ENCODE assay signal across 7 cellular contexts in genomic region chr7:33807779-33808482, GRCh38.
A peak's percentile ranks its signal among the peaks of the same experiment; 100 is the strongest.
DNase-seq lines count a peak whose midpoint lies in the region; ATAC-seq, FAIRE-seq and TF ChIP-seq lines count a peak whose summit lies in the region.

No MANE protein-coding gene starts in this region.

- no peak overlapping the region for H3K9ac ChIP-seq in K562 (ENCODE audit: insufficient read depth in 1 of 2, low read depth in 2 of 2, low read length in 2 of 2)
- H3K9ac ChIP-seq in neural cell (ENCODE audit: low read length), result no peak overlapping the region

- peak; percentile 60 for TF ChIP-seq CTCF in GM12865 (IDR thresholded peaks at IDR 0.05; ENCODE audit: insufficient read depth, low read depth, low read length, missing control alignments)
- peak; percentile 64 to 88 (median 69) for TF ChIP-seq CTCF in K562 (IDR thresholded peaks at IDR 0.05 in 2 of 3, conservative IDR thresholded peaks at IDR 0.05 in 1 of 3; ENCODE audit: insufficient read depth in 2 of 3, low read depth in 1 of 3, low read length in 3 of 3)
- TF ChIP-seq CTCF in neural cell (IDR thresholded peaks at IDR 0.05; ENCODE audit: poor library complexity, severe bottlenecking), result peak; percentile 30

- POLR2A ChIA-PET in K562 (lab: Yijun Ruan, JAX), result interaction anchor here (1.0 kb wide), 1 partner anchor 25 kb away, joined by 3 read pairs; no protein-coding TSS in a partner anchor

- H3K4me1 ChIP-seq in K562 (replicated peaks in 1 of 2; ENCODE audit: control insufficient read depth in 2 of 2, insufficient read depth in 2 of 2, low read length in 2 of 2), result no peaks in the 10 kb centered on the region

- peak; percentile 86 for ATAC-seq in K562
- ATAC-seq in HG02588 (IDR thresholded peaks at IDR 0.05; ENCODE audit: unreplicated experiment), result no peak

- in situ Hi-C loops in K562 (cut with MboI), result no loop called here

- 0 out of 2 replicates have a peak, but pooled peaks cover 3% of the 10 kb centered on the region for H4K20me1 ChIP-seq in K562 (replicated peaks; ENCODE audit: control insufficient read depth, insufficient read depth, low read length)
- H4K20me1 ChIP-seq in neural cell (ENCODE audit: insufficient read depth), result no peaks in the 10 kb centered on the region

- H3K4me2 ChIP-seq in K562 (ENCODE audit: insufficient read depth, low read length) (no peak overlapping the region), neural cell (ENCODE audit: low read length) (no peak overlapping the region)

- WGBS in K562 (ENCODE audit: insufficient coverage, low coverage, missing lambda C conversion rate), result under 1% methylated on average over 10 of the region's 10 CpGs

- H2AFZ ChIP-seq in K562 (ENCODE audit: low read depth, low read length) (no peak overlapping the region), neural cell (ENCODE audit: low read depth, low read length) (no peak overlapping the region)

- no peaks in the 10 kb centered on the region for H3K9me1 ChIP-seq in K562 (ENCODE audit: control insufficient read depth, insufficient read depth, low read length)

- BruUV-seq in K562 (replicated peaks; lab: Mats Ljungman, UMichigan), result no TSS peak

- H3K27ac ChIP-seq in K562 (ENCODE audit: extremely low read depth, low read depth, low read length) (no peak overlapping the region), neural cell (ENCODE audit: low read length) (no peak overlapping the region)

- DNase-seq in GM12865 (ENCODE audit: low read depth) (peak; percentile 29), HS-27A (ENCODE audit: low read depth) (peak; percentile 71), K562 (ENCODE audit: extremely low read depth in 1 of 4, low spot score in 3 of 4) (peak; percentile 22 to 35 (median 26)), activated gamma-delta T cell (lab: John Stamatoyannopoulos, UW) (no peak)
- DNase-seq in stimulated activated naive CD4-positive, alpha-beta T cell (lab: John Stamatoyannopoulos, UW), result no peak

- no peaks in the 10 kb centered on the region for H3K79me2 ChIP-seq in K562 (ENCODE audit: control insufficient read depth, insufficient read depth, low read length)
- no peaks in the 10 kb centered on the region for H3K79me2 ChIP-seq in neural cell (replicated peaks; ENCODE audit: insufficient read depth, low read length)

- TF ChIP-seq EP300 in K562 (IDR thresholded peaks at IDR 0.05; ENCODE audit: low read length) (no peak), neural cell (conservative IDR thresholded peaks at IDR 0.05; ENCODE audit: poor library complexity, severe bottlenecking) (no peak)

- no peaks in the 10 kb centered on the region for H3F3A ChIP-seq in neural cell (ENCODE audit: insufficient read depth, low read length, poor library complexity, severe bottlenecking)

- CTCF ChIA-PET in K562 (lab: Yijun Ruan, JAX; ENCODE audit: low intra/inter-chr PET ratio), result no interaction called here

- TF ChIP-seq RAD21 in K562 (CRISPR knock-in tag; conservative IDR thresholded peaks at IDR 0.05 in 1 of 2, IDR thresholded peaks at IDR 0.05 in 1 of 2) (peak in 1 of 2 experiments; percentile 41; a peak in 2 of 4 replicates), neural cell (conservative IDR thresholded peaks at IDR 0.05) (no peak)

- intact Hi-C loops in K562 (cut with micrococcal nuclease), result loop anchor here (5.0 kb wide), 1 partner anchor 51 kb away; no protein-coding TSS in a partner anchor

- H3K27me3 ChIP-seq in K562 (ENCODE audit: control insufficient read depth in 2 of 2, insufficient read depth in 2 of 2, low read length in 2 of 2) (no peaks in the 10 kb centered on the region), neural cell (ENCODE audit: insufficient read depth, low read depth, low read length) (no peaks in the 10 kb centered on the region)

- H3K4me3 ChIP-seq in GM12865 (ENCODE audit: low read depth, low read length) (no peak overlapping the region), K562 (no peak overlapping the region), neural cell (ENCODE audit: low read length) (no peak overlapping the region)

- FAIRE-seq in K562 (lab: Jason Lieb, UNC), result no peak

- no peak for TF ChIP-seq POLR2A in K562 (conservative IDR thresholded peaks at IDR 0.05)

- H3K36me3 ChIP-seq in K562 (ENCODE audit: control insufficient read depth, insufficient read depth, low read length), result no peaks in the 10 kb centered on the region
- no peaks in the 10 kb centered on the region for H3K36me3 ChIP-seq in neural cell (ENCODE audit: insufficient read depth, low read length)

- no peaks in the 10 kb centered on the region for H3K9me2 ChIP-seq in neural cell (ENCODE audit: insufficient read depth, low read length)

- H3K9me3 ChIP-seq in K562 (replicated peaks; ENCODE audit: control insufficient read depth, insufficient read depth, low read depth, low read length), result no peaks in the 10 kb centered on the region
- H3K9me3 ChIP-seq in neural cell (ENCODE audit: low read length), result no peaks in the 10 kb centered on the region

TF ChIP-seq in K562, 482 proteins besides CTCF, POLR2A, EP300 and RAD21 (continues in another document):
- peak; percentile 79 for TF ChIP-seq RFX1 (IDR thresholded peaks at IDR 0.05)
- no peak for TF ChIP-seq ZNF778 (CRISPR knock-in tag; IDR thresholded peaks at IDR 0.05)
- 0 out of 2 replicates have a peak, but pooled peaks have one; percentile 17 for TF ChIP-seq SMC3 (conservative IDR thresholded peaks at IDR 0.05; ENCODE audit: insufficient read depth, low read depth, low read length)
- peak; percentile 38 for TF ChIP-seq CTCFL (IDR thresholded peaks at IDR 0.05; ENCODE audit: borderline replicate concordance, insufficient read depth, low read depth, low read length, poor library complexity, severe bottlenecking)
- TF ChIP-seq CEBPB (tag; IDR thresholded peaks at IDR 0.05), result peak; percentile 52
- no peak for TF ChIP-seq ARID3B (CRISPR knock-in tag; IDR thresholded peaks at IDR 0.05; ENCODE audit: borderline replicate concordance)

TF ChIP-seq in neural cell, 6 proteins besides CTCF, POLR2A, EP300 and RAD21:
- TF ChIP-seq POLR2AphosphoS5 (IDR thresholded peaks at IDR 0.05) (no peak), TAF1 (IDR thresholded peaks at IDR 0.05; ENCODE audit: low read depth) (no peak), MXI1 (conservative IDR thresholded peaks at IDR 0.05; ENCODE audit: poor library complexity, severe bottlenecking) (no peak), SMC3 (conservative IDR thresholded peaks at IDR 0.05; ENCODE audit: poor library complexity) (no peak), EZH2 (IDR thresholded peaks at IDR 0.05; ENCODE audit: borderline replicate concordance, insufficient read depth, low read length, poor library complexity, severe bottlenecking) (no peak), REST (IDR thresholded peaks at IDR 0.05; ENCODE audit: borderline replicate concordance) (no peak)
TF ChIP-seq in neural cell: peak in this region for 0.

Comparison
In these comparisons a context has a peak if more than half of its experiments do, and no peak if none do; other contexts are left out.
1. DNase-seq: peak in GM12865 (single experiment), HS-27A (single experiment) and K562 (4 of 4); none in activated gamma-delta T cell (single experiment) and stimulated activated naive CD4-positive, alpha-beta T cell (0 of 6).
2. Peak in every context shown above with its lines, with median percentiles within 50 percentile points of each other: CTCF ChIP-seq.